ENCODE assay signal across 20 cellular contexts in the genomic region with DNA sequence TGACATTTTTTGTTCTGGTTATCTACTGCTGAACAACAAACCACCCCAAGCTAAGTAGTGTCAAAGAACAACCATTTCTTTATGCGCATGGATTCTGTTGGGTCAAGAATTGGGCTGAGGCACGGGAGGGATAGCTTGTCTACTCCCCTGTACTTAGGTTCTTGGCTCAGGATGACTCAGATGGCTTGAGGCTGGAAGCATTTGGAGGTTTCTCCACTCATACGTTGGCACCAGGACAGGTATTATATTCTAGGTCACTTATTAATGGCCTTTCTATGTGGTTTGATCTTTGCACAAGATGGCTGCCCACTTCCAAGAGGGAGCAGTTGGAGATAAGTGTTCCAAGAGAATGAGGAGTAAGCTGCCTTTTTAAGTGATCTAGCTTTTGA. TPM values are rescaled to one million over a fixed set of nuclear protein-coding genes. Genes with fewer than 3 reads are reported as not detected.
DNase-seq lines count a peak whose midpoint lies in the region; ATAC-seq lines count a peak whose summit lies in the region.
"Had no signal": no experiment of that assay in that cellular context is flagged by ENCODE, and none has a peak within 500 bp of the region (broad histone marks: within the 10 kb centered on the region; RNA-seq: fewer than 3 reads in every experiment).

No MANE protein-coding gene starts in this region.

- ATAC-seq in GM19395 (IDR thresholded peaks at IDR 0.05; ENCODE audit: unreplicated experiment) (peak; percentile 25), HG02884 (IDR thresholded peaks at IDR 0.05; ENCODE audit: unreplicated experiment) (peak; percentile 17), HG02763 (IDR thresholded peaks at IDR 0.05; ENCODE audit: unreplicated experiment) (no peak), HG02571 (IDR thresholded peaks at IDR 0.05; ENCODE audit: unreplicated experiment) (no peak)
- ATAC-seq: HepG2, Right ventricle myocardium inferior had no signal

- DNase-seq in SJCRH30 = peak in 1 of 2 experiments; percentile 1
- DNase-seq in renal cortical epithelial cell (ENCODE audit: low read depth) = peak; percentile 85
- DNase-seq in NCI-H82 treated with DMSO at 0.1 percent for 48 hours (lab: John Stamatoyannopoulos, UW; ENCODE audit: unreplicated experiment) = no peak
- no peak for DNase-seq in NCI-H1105 (lab: John Stamatoyannopoulos, UW)
- DNase-seq: activated CD4-positive, CD25-positive, alpha-beta regulatory T cell treated with anti-CD3 and anti-CD28 coated beads, Interleukin-2, amount 50 U/mL, for 72 hours; activated naive CD4-positive, alpha-beta T cell treated with Interleukin-2 at 50 U/mL for 16 hours; colonic mucosa; immature natural killer cell; NCI-H2081; sigmoid colon; stimulated activated CD4-positive, alpha-beta T cell treated with anti-CD3 and anti-CD28 coated beads, Interleukin-4, amount 100 ng/mL, for 1 hour; stimulated activated CD8-positive, alpha-beta memory T cell treated with anti-CD3 and anti-CD28 coated beads, Interleukin-4, amount 100 ng/mL, for 48 hours had no signal

- H3K27ac ChIP-seq in SJCRH30 = peak overlapping the region; percentile 43
- H3K27ac ChIP-seq: BLaER1 treated with 17β-estradiol and CSF1 and Interleukin-3, amounts not matched to agents 10 nM and 100 nM; colonic mucosa; epithelial cell of prostate had no signal

- H3K4me1 ChIP-seq in SJCRH30 = peaks cover 11% of the 10 kb centered on the region
- H3K4me1 ChIP-seq: BLaER1 treated with 17β-estradiol and CSF1 and Interleukin-3, amounts not matched to agents 10 nM and 100 nM; colonic mucosa had no signal

- peaks cover 6% of the 10 kb centered on the region; the same call in 1 of the 2 replicates for H3K36me3 ChIP-seq in SJCRH30
- H3K36me3 ChIP-seq: colonic mucosa, sigmoid colon had no signal

- H3K4me3 ChIP-seq in SJCRH30 = no peak overlapping the region
- H3K4me3 ChIP-seq: BLaER1 treated with 17β-estradiol and CSF1 and Interleukin-3, amounts not matched to agents 10 nM and 100 nM; colonic mucosa; sigmoid colon had no signal

- no peaks in the 10 kb centered on the region for H3K27me3 ChIP-seq in SJCRH30
- H3K27me3 ChIP-seq: BLaER1 treated with 17β-estradiol and CSF1 and Interleukin-3, amounts not matched to agents 10 nM and 100 nM; colonic mucosa; sigmoid colon had no signal

- H3K9me3 ChIP-seq in SJCRH30 (replicated peaks) = no peaks in the 10 kb centered on the region
- H3K9me3 ChIP-seq: BLaER1 treated with 17β-estradiol and CSF1 and Interleukin-3, amounts not matched to agents 10 nM and 100 nM; colonic mucosa; sigmoid colon had no signal

RNA-seq across cellular contexts. Expression of a gene that starts 11.8 kb away (rescaled TPM):
- total RNA-seq in SJCRH30 (2014; rRNA removed; shearing (Covaris generic)) = 59.9 and 60.0 TPM in 2 replicates
- total RNA-seq in renal cortical epithelial cell = 33.3 and 41.0 TPM in 2 replicates

RNA-seq across cellular contexts. Expression of a gene that starts 38.6 kb away (rescaled TPM):
- total RNA-seq in SJCRH30 (2014; rRNA removed; shearing (Covaris generic)) = 13.6 and 15.4 TPM in 2 replicates
- 16.3 and 29.4 TPM in 2 replicates for total RNA-seq in renal cortical epithelial cell

Comparison
In these comparisons a context has a peak if more than half of its experiments do, and no peak if none do; other contexts are left out.
1. ATAC-seq: peak in GM19395 (single experiment) and HG02884 (single experiment); none in HG02763 (single experiment) and HG02571 (single experiment).